ENCODE assay signal across 13 cellular contexts in genomic region chr2:227627769-227628168, GRCh38.
DNase-seq lines count a peak whose midpoint lies in the region; ATAC-seq, FAIRE-seq and TF ChIP-seq lines count a peak whose summit lies in the region.
"Had no signal": no experiment of that assay in that cellular context is flagged by ENCODE, and none has a peak within 500 bp of the region (broad histone marks: within the 10 kb centered on the region; RNA-seq: fewer than 3 reads in every experiment).

No MANE protein-coding gene starts in this region.

- DNase-seq in GM12864 (ENCODE audit: low read depth) (peak; percentile 29), cerebellar cortex (ENCODE audit: low spot score) (no peak), GDM1 (lab: John Stamatoyannopoulos, UW) (no peak), NCI-H146 (lab: John Stamatoyannopoulos, UW) (no peak), HTR-8/SVneo (ENCODE audit: insufficient read length, low spot score) (no peak)
- DNase-seq: brain microvascular endothelial cell; immature natural killer cell; naive thymus-derived CD8-positive, alpha-beta T cell; stimulated activated CD4-positive, alpha-beta T cell treated with anti-CD3 and anti-CD28 coated beads, Interleukin-2, amount 100 ng/mL, for 48 hours had no signal

- TF ChIP-seq CTCF in GM12864 (IDR thresholded peaks at IDR 0.05; ENCODE audit: low read depth, low read length, missing control alignments) = no peak

- no peak overlapping the region for H3K4me3 ChIP-seq in GM12864 (ENCODE audit: low read depth, low read length)
- H3K4me3 ChIP-seq: BLaER1 had no signal

- ATAC-seq in GM18909 (IDR thresholded peaks at IDR 0.05; ENCODE audit: poor library complexity, unreplicated experiment) = peak; percentile 96
- ATAC-seq in GM21825 (IDR thresholded peaks at IDR 0.05; ENCODE audit: unreplicated experiment) = peak; percentile 88
- peak; percentile 97 for ATAC-seq in HG03342 (IDR thresholded peaks at IDR 0.05; ENCODE audit: unreplicated experiment)
- ATAC-seq: naive thymus-derived CD8-positive, alpha-beta T cell had no signal

- FAIRE-seq in HTR-8/SVneo (lab: Jason Lieb, UNC) = no peak
